24 cellular contexts compared by ENCODE assay signal in the genomic region with DNA sequence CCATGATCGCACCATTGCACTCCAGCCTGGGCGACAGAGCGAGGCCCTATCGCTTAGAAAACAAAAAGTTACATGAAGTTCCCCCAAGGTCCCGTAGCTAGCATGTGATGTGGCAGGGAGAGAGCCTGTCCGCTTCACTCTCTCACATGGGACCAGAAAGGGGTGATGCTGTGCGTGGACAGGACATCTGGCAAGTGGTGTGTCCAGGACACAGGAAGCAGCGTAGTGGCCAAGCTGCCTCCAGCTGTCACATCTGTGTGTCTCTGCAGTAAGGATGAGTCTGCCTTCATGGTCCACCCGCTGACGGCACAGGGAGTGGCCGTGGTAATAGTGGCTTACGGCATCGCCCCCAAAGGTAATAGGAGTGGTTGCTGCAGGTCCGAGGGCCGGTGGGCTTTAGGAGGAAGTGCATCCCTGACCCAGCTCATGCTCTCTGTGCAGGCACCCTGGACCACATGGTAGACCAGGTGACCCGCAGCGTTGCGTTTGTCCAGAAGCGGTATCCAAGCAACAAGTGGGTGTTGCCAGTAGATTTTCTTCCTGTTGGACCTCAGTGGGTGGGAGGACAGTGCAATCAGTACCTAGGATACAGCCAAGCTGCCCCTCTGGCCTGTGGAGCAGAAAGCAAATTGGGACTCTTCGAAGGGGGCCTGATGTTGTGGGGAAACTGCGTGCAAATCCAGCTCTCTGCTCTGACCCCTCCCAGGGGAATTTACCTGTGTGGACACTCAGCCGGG. TPM values are rescaled to one million over a fixed set of nuclear protein-coding genes. Genes with fewer than 3 reads are reported as not detected.
"Had no signal": no experiment of that assay in that cellular context is flagged by ENCODE, and none has a peak within 500 bp of the region (broad histone marks: within the 10 kb centered on the region; RNA-seq: fewer than 3 reads in every experiment).

No MANE protein-coding gene starts in this region.

- H3K9me3 ChIP-seq: adrenal gland, esophagus squamous epithelium, heart right ventricle, ovary, psoas muscle, tibial nerve, uterus had no signal

- H3K36me3 ChIP-seq: adrenal gland, cardiac muscle cell, neural progenitor cell, ovary, uterus had no signal

- ATAC-seq: activated naive CD4-positive, alpha-beta T cell treated with anti-CD3 and anti-CD28 coated beads, Interleukin-2, amount 50 U/mL, for 72 hours; effector memory CD8-positive, alpha-beta T cell; naive thymus-derived CD4-positive, alpha-beta T cell; psoas muscle; stimulated activated naive CD8-positive, alpha-beta T cell treated with anti-CD3 and anti-CD28 coated beads, Interleukin-15, Interleukin-2, amounts not matched to agents 100 U/mL and 50 U/mL, for 24 hours had no signal

- H3K27ac ChIP-seq: adrenal gland, cardiac muscle cell, esophagus squamous epithelium, heart right ventricle, neural progenitor cell, ovary, psoas muscle, skin epidermis, tibial nerve, uterus had no signal

- H3K4me1 ChIP-seq: adrenal gland, neural progenitor cell, psoas muscle, tibial nerve, uterus had no signal

- DNase-seq: activated CD4-positive, alpha-beta T cell treated with anti-CD3 and anti-CD28 coated beads, Interleukin-2, amount 50 U/mL, for 4 hours; activated gamma-delta T cell; adrenal gland; effector memory CD8-positive, alpha-beta T cell; esophagus squamous epithelium; heart right ventricle; immature natural killer cell; mesenchymal stem cell; naive thymus-derived CD4-positive, alpha-beta T cell; ovary; psoas muscle; stimulated activated naive CD8-positive, alpha-beta T cell treated with anti-CD3 and anti-CD28 coated beads, Interleukin-15, Interleukin-2, amounts not matched to agents 100 U/mL and 50 U/mL, for 24 hours; substantia nigra; uterus had no signal

- H3K4me3 ChIP-seq: adrenal gland, cardiac muscle cell, esophagus squamous epithelium, heart right ventricle, neural progenitor cell, ovary, psoas muscle, skin epidermis, tibial nerve, uterus had no signal

- H2AFZ ChIP-seq: neural progenitor cell had no signal

- H3K27me3 ChIP-seq: adrenal gland, cardiac muscle cell, esophagus squamous epithelium, heart right ventricle, neural progenitor cell, ovary, tibial nerve, uterus had no signal

- H3K4me2 ChIP-seq: neural progenitor cell had no signal

RNA-seq across cellular contexts. Expression of a gene that starts 26.9 kb away (rescaled TPM):
- total RNA-seq: activated naive CD4-positive, alpha-beta T cell treated with anti-CD3 and anti-CD28 coated beads, Interleukin-2, amount 50 U/mL, for 72 hours; adrenal gland; chondrocyte; heart right ventricle; lower leg skin; mucosa of gallbladder; naive thymus-derived CD4-positive, alpha-beta T cell; ovary; psoas muscle; right cardiac atrium; T-helper 2 cell treated with Interferon-gamma antibody and Interleukin-4, amounts not matched to agents 100 ng/mL and 5 ng/mL, for 36 hours; tibial nerve; uterus had no signal
